In genomic region chr11:21144556-21144955, GRCh38 we compare ENCODE assay signal across 1 cellular context.
TF ChIP-seq lines count a peak whose summit lies in the region.

No MANE protein-coding gene starts in this region.

TF ChIP-seq in GM23338, 12 proteins besides CTCF, POLR2A, EP300 and RAD21 (continued from another document):
- TF ChIP-seq ZNF462 (CRISPR knock-in tag; IDR thresholded peaks at IDR 0.05) (no peak), EZH2 (IDR thresholded peaks at IDR 0.05; ENCODE audit: low read depth, unreplicated experiment) (no peak), CREB1 (CRISPR knock-in tag; IDR thresholded peaks at IDR 0.05; ENCODE audit: low read depth) (no peak), REST (IDR thresholded peaks at IDR 0.05; ENCODE audit: unreplicated experiment) (no peak), STAT1 (IDR thresholded peaks at IDR 0.05; ENCODE audit: unreplicated experiment) (no peak), POLR2AphosphoS5 (IDR thresholded peaks at IDR 0.05; ENCODE audit: low read depth) (no peak), NANOG (IDR thresholded peaks at IDR 0.05; ENCODE audit: borderline replicate concordance) (no peak), JUNB (IDR thresholded peaks at IDR 0.05; ENCODE audit: unreplicated experiment) (no peak), ZNF114 (CRISPR knock-in tag; IDR thresholded peaks at IDR 0.05) (no peak), ZNF331 (CRISPR knock-in tag; IDR thresholded peaks at IDR 0.05; ENCODE audit: low read depth) (no peak)
